Comparison of ENCODE assay signal across 8 cellular contexts in the genomic region with DNA sequence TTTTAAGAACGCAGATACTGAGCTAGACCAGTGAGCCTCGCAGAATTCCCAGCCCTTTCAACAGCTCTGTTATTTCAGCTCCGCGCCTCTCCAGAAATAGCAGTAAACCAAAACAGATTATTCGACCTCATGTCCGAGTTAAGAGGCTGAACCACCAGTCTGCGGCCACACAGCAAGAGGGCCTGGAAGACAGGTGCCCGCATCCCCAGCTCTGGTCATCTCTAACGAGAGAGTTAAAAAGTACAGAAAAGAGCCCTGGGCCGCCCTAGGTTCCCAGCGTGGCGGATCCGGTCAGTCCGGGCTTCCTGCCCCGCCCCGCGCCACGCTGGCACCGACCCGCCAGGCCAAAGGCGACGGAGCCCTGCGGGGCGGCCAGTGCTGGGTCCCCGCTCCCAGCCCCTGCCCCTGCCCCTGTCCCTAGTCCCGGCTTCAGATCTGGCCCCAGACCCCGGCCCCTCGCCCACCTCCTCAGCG. TPM values are rescaled to one million over a fixed set of nuclear protein-coding genes. Genes with fewer than 3 reads are reported as not detected.
DNase-seq lines count a peak whose midpoint lies in the region; ATAC-seq, FAIRE-seq and TF ChIP-seq lines count a peak whose summit lies in the region.

No MANE protein-coding gene starts in this region.

- intact Hi-C loops in CD14-positive monocyte (cut with micrococcal nuclease) = loop anchor here (2.0 to 10.0 kb wide), 2 partner anchors 27 to 85 kb away; partner anchors contain the start of genes CCDC117 (in 1 of the 2) and ZNRF3 (in 1 of the 2)
- intact Hi-C loops in testis (cut with DNase I; ENCODE audit: low total_unique reads) = no loop called here

- TF ChIP-seq POLR2A in testis (IDR thresholded peaks at IDR 0.05) (no peak), GM12891 (IDR thresholded peaks at IDR 0.05; ENCODE audit: low read depth, low read length) (no peak)

- peaks cover 35 to 47% of the 10 kb centered on the region in 2 donors for H3K36me3 Mint-ChIP-seq in CD14-positive monocyte

- H3K27ac ChIP-seq in VCaP (peak overlapping the region; percentile 97), epithelial cell of prostate (peak overlapping the region; percentile 99), testis (peak overlapping the region; percentile 93 to 99)

- peak overlapping the region; percentile 82 to 100 for H3K4me3 ChIP-seq in testis

- H3K36me3 ChIP-seq in testis (ENCODE audit: low read depth, missing control alignments) = no peaks in the 10 kb centered on the region

- no peaks in the 10 kb centered on the region for H3K9me3 Mint-ChIP-seq in CD14-positive monocyte

- H3K27ac Mint-ChIP-seq in CD14-positive monocyte = peak overlapping the region; percentile 98 to 100 (median 99)

- DNase-seq in CD14-positive monocyte (ENCODE audit: low spot score) = peak; percentile 49
- DNase-seq in epithelial cell of prostate (ENCODE audit: low read depth, low spot score) = no peak
- DNase-seq in midbrain (lab: John Stamatoyannopoulos, UW) = peak; percentile 26
- DNase-seq in testis = peak; percentile 63
- DNase-seq in GM12891 (ENCODE audit: insufficient read length, low spot score) = no peak

- H3K4me1 Mint-ChIP-seq in CD14-positive monocyte = peaks cover 57% of the 10 kb centered on the region

- 0 to 1% methylated on average over 8 to 28 of the region's 29 CpGs for WGBS in testis, 2 donors

- TF ChIP-seq CTCF in CD14-positive monocyte (IDR thresholded peaks at IDR 0.05) (no peak), VCaP (conservative IDR thresholded peaks at IDR 0.05) (no peak), testis (IDR thresholded peaks at IDR 0.05) (no peak)

- peaks cover 0 to 7% (median 1%) of the 10 kb centered on the region in 3 donors for H3K27me3 Mint-ChIP-seq in CD14-positive monocyte (ENCODE audit: low read depth in 3 of 3)

- no peak for FAIRE-seq in GM12891 (lab: Jason Lieb, UNC)

- no peaks in the 10 kb centered on the region for H3K27me3 ChIP-seq in testis

- H3K4me3 Mint-ChIP-seq in CD14-positive monocyte = peak overlapping the region; percentile 91 to 94

- ATAC-seq in GM19397 (IDR thresholded peaks at IDR 0.05; ENCODE audit: unreplicated experiment) (peak; percentile 39), HG03469 (IDR thresholded peaks at IDR 0.05; ENCODE audit: unreplicated experiment) (peak; percentile 2)

- no peaks in the 10 kb centered on the region for H3K9me3 ChIP-seq in testis

- peaks cover 10% of the 10 kb centered on the region for H3K4me1 ChIP-seq in testis

TF ChIP-seq in GM12891, 5 proteins besides CTCF, POLR2A, EP300 and RAD21:
- TF ChIP-seq POLR2AphosphoS5 (IDR thresholded peaks at IDR 0.05; ENCODE audit: low read depth, low read length) (no peak), SPI1 (IDR thresholded peaks at IDR 0.05; ENCODE audit: low read depth, low read length) (no peak), TAF1 (IDR thresholded peaks at IDR 0.05; ENCODE audit: low read depth, low read length) (no peak), PAX5 (IDR thresholded peaks at IDR 0.05; ENCODE audit: insufficient read depth, low read length, severe bottlenecking) (no peak), POU2F2 (IDR thresholded peaks at IDR 0.05; ENCODE audit: low read depth, low read length) (no peak)

RNA-seq across cellular contexts. Expression of gene XBP1, which starts 0.5 kb away (rescaled TPM):
- polyA plus RNA-seq in CD14-positive monocyte (100 to 1,000 TPM; 201 to 215 TPM), testis (ENCODE audit: insufficient read depth, low read depth, low replicate concordance) (52.5 TPM)
- total RNA-seq in testis = 10 to 100 TPM; 48.2 to 63.3 TPM
- polyA plus RNA-seq in GM12891 (2012; ENCODE audit: low read depth, missing spikeins) = 56.5 TPM

RNA-seq across cellular contexts. Expression of gene CCDC117, which starts 27.4 kb away (rescaled TPM):
- polyA plus RNA-seq in CD14-positive monocyte (10 to 100 TPM; 10.3 to 12.6 TPM), testis (ENCODE audit: insufficient read depth, low read depth, low replicate concordance) (83.0 TPM)
- 10 to 100 TPM; 68.6 to 76.1 TPM for total RNA-seq in testis
- 6.8 TPM for polyA plus RNA-seq in GM12891 (2012; ENCODE audit: low read depth, missing spikeins)

RNA-seq across cellular contexts. Expression of gene HSCB, which starts 58.0 kb away (rescaled TPM):
- 10 to 100 TPM; 10.3 to 13.2 TPM for polyA plus RNA-seq in CD14-positive monocyte
- total RNA-seq in testis = 10 to 100 TPM; 16.4 to 19.5 TPM
- polyA plus RNA-seq in testis (ENCODE audit: insufficient read depth, low read depth, low replicate concordance) = 10.2 TPM
- polyA plus RNA-seq in GM12891 (2012; ENCODE audit: low read depth, missing spikeins) = 16.0 TPM

RNA-seq across cellular contexts. Expression of gene CHEK2, which starts 58.3 kb away (rescaled TPM):
- polyA plus RNA-seq in CD14-positive monocyte (1 to 10 TPM; 6.6 to 7.8 TPM), testis (ENCODE audit: insufficient read depth, low read depth, low replicate concordance) (13.5 TPM)
- 10 to 100 TPM; 21.3 to 28.1 TPM for total RNA-seq in testis
- polyA plus RNA-seq in GM12891 (2012; ENCODE audit: low read depth, missing spikeins) = 8.7 TPM

Comparison
In these comparisons a context has a peak if more than half of its experiments do, and no peak if none do; other contexts are left out.
1. DNase-seq: peak in CD14-positive monocyte (single experiment), midbrain (single experiment) and testis (single experiment); none in epithelial cell of prostate (single experiment) and GM12891 (single experiment).
2. Peak in every context shown above with its lines, with median percentiles within 50 percentile points of each other: H3K27ac ChIP-seq.